In genomic region chr5:10441992-10442435, GRCh38 we compare ENCODE assay signal across 7 cellular contexts. TPM values are rescaled to one million over a fixed set of nuclear protein-coding genes. Genes with fewer than 3 reads are reported as not detected.
A peak's percentile ranks its signal among the peaks of the same experiment; 100 is the strongest.
DNase-seq lines count a peak whose midpoint lies in the region; ATAC-seq and TF ChIP-seq lines count a peak whose summit lies in the region.

No MANE protein-coding gene starts in this region.

- TF ChIP-seq CTCF in colonic mucosa (IDR thresholded peaks at IDR 0.05) (no peak), mesothelial cell of epicardium (IDR thresholded peaks at IDR 0.05; ENCODE audit: unreplicated experiment) (no peak)

- DNase-seq in colonic mucosa: no peak
- no peak for DNase-seq in mesothelial cell of epicardium (ENCODE audit: low spot score in 2 of 2, unreplicated experiment in 2 of 2)
- DNase-seq in mucosa of gallbladder (ENCODE audit: low spot score): no peak
- DNase-seq in NCI-H524 (lab: John Stamatoyannopoulos, UW): no peak

- peak overlapping the region; percentile 55 for H3K4me3 ChIP-seq in colonic mucosa

- H3K27ac ChIP-seq in colonic mucosa: no peak overlapping the region

- H3K27me3 Mint-ChIP-seq in IgD-negative memory B cell: peaks cover 7% of the 10 kb centered on the region
- H3K27me3 Mint-ChIP-seq in mesothelial cell of epicardium (ENCODE audit: low read depth): peaks cover 14% of the 10 kb centered on the region

- H3K27ac Mint-ChIP-seq in IgD-negative memory B cell (peak overlapping the region; percentile 12 to 72 (median 16)), mesothelial cell of epicardium (no peak overlapping the region)

- ATAC-seq in GM18502 (IDR thresholded peaks at IDR 0.05; ENCODE audit: poor library complexity, unreplicated experiment): peak; percentile 54
- ATAC-seq in GM21717 (IDR thresholded peaks at IDR 0.05; ENCODE audit: unreplicated experiment): peak; percentile 53

- peaks cover 3% of the 10 kb centered on the region for H3K36me3 Mint-ChIP-seq in IgD-negative memory B cell
- H3K36me3 Mint-ChIP-seq in mesothelial cell of epicardium: no peaks in the 10 kb centered on the region

- H3K4me1 ChIP-seq in colonic mucosa: peaks cover 10% of the 10 kb centered on the region

- intact Hi-C loops in colonic mucosa (cut with DNase I): no loop called here

- no peaks in the 10 kb centered on the region for H3K9me3 ChIP-seq in colonic mucosa

- H3K4me3 Mint-ChIP-seq in IgD-negative memory B cell: peak overlapping the region; percentile 88 to 94 (median 90)
- peak overlapping the region; percentile 85 for H3K4me3 Mint-ChIP-seq in mesothelial cell of epicardium

- no peaks in the 10 kb centered on the region for H3K27me3 ChIP-seq in colonic mucosa

- H3K4me1 Mint-ChIP-seq in IgD-negative memory B cell (peaks cover 23 to 31% (median 30%) of the 10 kb centered on the region in 3 donors), mesothelial cell of epicardium (peaks cover 11% of the 10 kb centered on the region)

- H3K36me3 ChIP-seq in colonic mucosa: no peaks in the 10 kb centered on the region

- no peaks in the 10 kb centered on the region for H3K9me3 Mint-ChIP-seq in IgD-negative memory B cell
- no peaks in the 10 kb centered on the region for H3K9me3 Mint-ChIP-seq in mesothelial cell of epicardium

- peak overlapping the region; percentile 28 to 32 for H3K9ac ChIP-seq in colonic mucosa (ENCODE audit: low read depth in 2 of 2, low read length in 2 of 2)

RNA-seq across cellular contexts. Expression of gene ROPN1L, which starts 0.3 kb away (rescaled TPM):
- 0.48 TPM for polyA plus RNA-seq in IgD-negative memory B cell
- total RNA-seq in colonic mucosa (not detected), mesothelial cell of epicardium (0.23 to 0.45 TPM in 2 of 3 replicates, not detected in the other), mucosa of gallbladder (0.26 TPM)
